In the genomic region with DNA sequence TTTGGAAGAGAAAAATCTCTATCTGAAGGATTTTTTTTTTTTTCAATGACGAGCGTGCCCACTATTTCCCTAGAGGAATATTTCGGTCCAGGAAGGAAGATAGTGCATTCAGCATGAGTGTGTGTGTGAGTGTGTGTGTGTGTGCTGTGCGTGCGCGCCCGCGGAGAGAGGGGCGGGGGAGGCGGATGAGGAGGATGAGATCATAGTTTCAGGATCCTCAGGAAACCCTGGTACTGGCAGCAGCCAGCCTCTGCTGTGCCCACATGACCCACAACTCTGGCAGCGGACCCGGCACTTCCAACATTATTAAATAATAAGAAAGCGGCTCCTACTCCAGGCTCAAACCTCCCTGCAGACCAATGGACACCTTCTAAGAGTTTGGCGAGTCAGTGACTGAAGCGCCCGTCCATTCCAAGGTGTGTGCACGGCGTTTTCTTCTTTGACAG, we compare ENCODE assay signal across 8 cellular contexts.
A peak's percentile ranks its signal among the peaks of the same experiment; 100 is the strongest.
DNase-seq lines count a peak whose midpoint lies in the region; ATAC-seq and TF ChIP-seq lines count a peak whose summit lies in the region.

No MANE protein-coding gene starts in this region.

- H3K4me1 Mint-ChIP-seq in MCF 10A (ENCODE audit: insufficient read depth, unreplicated experiment) = no peaks in the 10 kb centered on the region

- H3K27ac ChIP-seq in sigmoid colon = peak overlapping the region; percentile 79 to 85 (median 81)

- no peak overlapping the region for H3K9ac ChIP-seq in iPS-15b (ENCODE audit: low read depth, low read length)

- peaks cover 38% of the 10 kb centered on the region for H3K27me3 Mint-ChIP-seq in MCF 10A (ENCODE audit: insufficient read depth, unreplicated experiment)

- TF ChIP-seq CTCF in MCF 10A (IDR thresholded peaks at IDR 0.05; ENCODE audit: unreplicated experiment) (no peak), sigmoid colon (IDR thresholded peaks at IDR 0.05) (no peak)

- no peaks in the 10 kb centered on the region for H3K36me3 ChIP-seq in iPS-15b (ENCODE audit: control insufficient read depth, insufficient read depth, low read length)
- H3K36me3 ChIP-seq in sigmoid colon = no peaks in the 10 kb centered on the region

- DNase-seq in CD1c-positive myeloid dendritic cell (ENCODE audit: extremely low spot score) = peak; percentile 90
- DNase-seq in NCI-H69 (lab: John Stamatoyannopoulos, UW) = peak; percentile 99
- DNase-seq in MCF 10A (ENCODE audit: unreplicated experiment) = peak; percentile 14
- DNase-seq in sigmoid colon = peak; percentile 84
- no peak for DNase-seq in effector CD8-positive, alpha-beta T cell (lab: John Stamatoyannopoulos, UW)

- POLR2A ChIA-PET in MCF 10A (lab: Yijun Ruan, JAX) = no interaction called here

- H3K36me3 Mint-ChIP-seq in MCF 10A (ENCODE audit: insufficient read depth, unreplicated experiment) = no peaks in the 10 kb centered on the region

- no peak overlapping the region for H3K27ac Mint-ChIP-seq in MCF 10A (ENCODE audit: low read depth, unreplicated experiment)

- peak overlapping the region; percentile 43 for H3K4me3 Mint-ChIP-seq in MCF 10A (ENCODE audit: unreplicated experiment)

- CTCF ChIA-PET in MCF 10A (lab: Yijun Ruan, JAX) = interaction anchor here (0.6 kb wide), 1 partner anchor 13 kb away, joined by 3 read pairs; no protein-coding TSS in a partner anchor

- WGBS in sigmoid colon, 2 donors = 0 to 2% methylated on average over 18 of the region's 18 CpGs

- intact Hi-C loops in MCF 10A (cut with micrococcal nuclease) = no loop called here
- intact Hi-C loops in sigmoid colon (cut with DNase I) = loop anchor here (5.0 kb wide), 3 partner anchors 99 to 299 kb away; no protein-coding TSS in a partner anchor

- H3K4me3 ChIP-seq in iPS-15b (ENCODE audit: low read depth, low read length) (peak overlapping the region; percentile 68), sigmoid colon (peak overlapping the region; percentile 43 to 73 (median 60))

- TF ChIP-seq EP300 in sigmoid colon (IDR thresholded peaks at IDR 0.05) = peak in 1 of 4 donors; percentile 34

- no peaks in the 10 kb centered on the region for H3K9me3 Mint-ChIP-seq in MCF 10A (ENCODE audit: unreplicated experiment)

- BruUV-seq in MCF 10A (replicated peaks; lab: Mats Ljungman, UMichigan) = no TSS peak

- H3K9me3 ChIP-seq in iPS-15b (ENCODE audit: control insufficient read depth, insufficient read depth, low read length) (no peaks in the 10 kb centered on the region), sigmoid colon (no peaks in the 10 kb centered on the region)

- TF ChIP-seq POLR2A in sigmoid colon (IDR thresholded peaks at IDR 0.05) = no peak

- H3K4me1 ChIP-seq in iPS-15b (ENCODE audit: control insufficient read depth, insufficient read depth, low read length) (peaks cover 14% of the 10 kb centered on the region), sigmoid colon (peaks cover 0 to 12% (median 2%) of the 10 kb centered on the region in 4 donors)

- ATAC-seq in GM19395 (IDR thresholded peaks at IDR 0.05; ENCODE audit: unreplicated experiment) (peak; percentile 70), HG03460 (IDR thresholded peaks at IDR 0.05; ENCODE audit: unreplicated experiment) (peak; percentile 83)

- no peaks in the 10 kb centered on the region for H3K27me3 ChIP-seq in iPS-15b (ENCODE audit: control insufficient read depth, insufficient read depth, low read length)
- H3K27me3 ChIP-seq in sigmoid colon = no peaks in the 10 kb centered on the region
